In the genomic region with DNA sequence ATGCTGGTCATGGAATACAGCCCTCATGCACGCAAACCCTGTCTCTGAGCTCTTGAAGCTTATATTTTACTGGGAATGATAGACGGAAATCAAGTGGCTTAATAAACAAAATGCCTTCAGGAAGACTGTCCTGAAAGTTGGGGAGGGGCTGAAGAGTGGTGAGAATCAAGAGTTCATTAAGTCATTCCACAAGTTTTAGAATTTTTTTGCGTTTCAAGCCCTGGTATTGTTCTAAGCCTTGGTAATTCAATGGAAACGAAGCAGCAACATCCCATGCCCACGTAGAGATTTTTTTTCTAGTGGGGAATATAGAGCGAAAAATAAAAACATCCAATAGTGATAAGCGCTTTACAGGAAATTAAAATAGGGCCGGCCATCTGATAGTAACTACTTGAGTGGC, we compare ENCODE assay signal across 8 cellular contexts. TPM values are rescaled to one million over a fixed set of nuclear protein-coding genes. Genes with fewer than 3 reads are reported as not detected.
DNase-seq lines count a peak whose midpoint lies in the region; ATAC-seq and TF ChIP-seq lines count a peak whose summit lies in the region.

No MANE protein-coding gene starts in this region.

- peak overlapping the region; percentile 91 for H3K4me3 ChIP-seq in HAP-1
- peak overlapping the region; percentile 84; the same call in 1 of the 2 replicates for H3K4me3 ChIP-seq in iPS DF 6.9 (ENCODE audit: low read length)

- H3K4me1 Mint-ChIP-seq in activated CD8-positive, alpha-beta T cell treated with anti-CD3 and anti-CD28 coated beads for 36 hours (ENCODE audit: low read depth): peaks cover 25% of the 10 kb centered on the region
- H3K4me1 Mint-ChIP-seq in stimulated activated effector memory CD8-positive, alpha-beta T cell treated with anti-CD3 and anti-CD28 coated beads, Interleukin-12 subunit alpha, Interleukin-12 subunit beta, amount 100 ng/mL, for 72 hours: peaks cover 44% of the 10 kb centered on the region

- CTCF ChIA-PET in activated CD8-positive, alpha-beta T cell treated with anti-CD3 and anti-CD28 coated beads for 36 hours (lab: Charles Lee): interaction anchor here (0.8 to 4.2 kb wide), 12 partner anchors 20 to 170 kb away, joined by 3 to 30 read pairs (median 4); a partner anchor contains a TSS

- no peaks in the 10 kb centered on the region for H3K27me3 Mint-ChIP-seq in activated CD8-positive, alpha-beta T cell treated with anti-CD3 and anti-CD28 coated beads for 36 hours

- H3K27ac Mint-ChIP-seq in activated CD8-positive, alpha-beta T cell treated with anti-CD3 and anti-CD28 coated beads for 36 hours: peak overlapping the region; percentile 100
- H3K27ac Mint-ChIP-seq in stimulated activated effector memory CD8-positive, alpha-beta T cell treated with anti-CD3 and anti-CD28 coated beads, Interleukin-12 subunit alpha, Interleukin-12 subunit beta, amount 100 ng/mL, for 72 hours: peak overlapping the region; percentile 98

- H3K4me3 Mint-ChIP-seq in activated CD8-positive, alpha-beta T cell treated with anti-CD3 and anti-CD28 coated beads for 36 hours: peak overlapping the region; percentile 99
- H3K4me3 Mint-ChIP-seq in stimulated activated effector memory CD8-positive, alpha-beta T cell treated with anti-CD3 and anti-CD28 coated beads, Interleukin-12 subunit alpha, Interleukin-12 subunit beta, amount 100 ng/mL, for 72 hours: peak overlapping the region; percentile 95

- POLR2A ChIA-PET in activated CD8-positive, alpha-beta T cell treated with anti-CD3 and anti-CD28 coated beads for 36 hours (lab: Charles Lee): interaction anchor here (0.7 to 9.6 kb wide), 26 partner anchors 10 to 175 kb away, joined by 3 to 232 read pairs (median 6); a partner anchor contains a TSS

- peaks cover 41% of the 10 kb centered on the region for H3K36me3 Mint-ChIP-seq in activated CD8-positive, alpha-beta T cell treated with anti-CD3 and anti-CD28 coated beads for 36 hours (ENCODE audit: low read depth)
- H3K36me3 Mint-ChIP-seq in stimulated activated effector memory CD8-positive, alpha-beta T cell treated with anti-CD3 and anti-CD28 coated beads, Interleukin-12 subunit alpha, Interleukin-12 subunit beta, amount 100 ng/mL, for 72 hours: peaks cover 66% of the 10 kb centered on the region

- H3K36me3 ChIP-seq in HAP-1 (replicated peaks): peaks cover 21% of the 10 kb centered on the region
- H3K36me3 ChIP-seq in iPS DF 6.9 (ENCODE audit: control insufficient read depth, insufficient read depth, low read length): peaks cover 3% of the 10 kb centered on the region; the same call in 1 of the 2 replicates

- peaks cover 6% of the 10 kb centered on the region for H3K4me1 ChIP-seq in HAP-1
- H3K4me1 ChIP-seq in iPS DF 6.9 (ENCODE audit: control insufficient read depth, insufficient read depth, low read length): peaks cover 4% of the 10 kb centered on the region; the same call in 1 of the 2 replicates

- H3K9me3 Mint-ChIP-seq in activated CD8-positive, alpha-beta T cell treated with anti-CD3 and anti-CD28 coated beads for 36 hours: no peaks in the 10 kb centered on the region
- H3K9me3 Mint-ChIP-seq in stimulated activated effector memory CD8-positive, alpha-beta T cell treated with anti-CD3 and anti-CD28 coated beads, Interleukin-12 subunit alpha, Interleukin-12 subunit beta, amount 100 ng/mL, for 72 hours: no peaks in the 10 kb centered on the region

- H3K9me3 ChIP-seq in HAP-1: no peaks in the 10 kb centered on the region
- H3K9me3 ChIP-seq in iPS DF 6.9 (ENCODE audit: control insufficient read depth, insufficient read depth, low read length): no peaks in the 10 kb centered on the region

- ATAC-seq in activated CD8-positive, alpha-beta T cell treated with anti-CD3 and anti-CD28 coated beads for 36 hours: no peak
- no peak for ATAC-seq in stimulated activated effector memory CD8-positive, alpha-beta T cell treated with anti-CD3 and anti-CD28 coated beads, Interleukin-12 subunit alpha, Interleukin-12 subunit beta, amount 100 ng/mL, for 72 hours
- ATAC-seq in HG03045 (IDR thresholded peaks at IDR 0.05; ENCODE audit: unreplicated experiment): no peak

- H3K27me3 ChIP-seq in HAP-1 (ENCODE audit: low read depth): no peaks in the 10 kb centered on the region
- H3K27me3 ChIP-seq in iPS DF 6.9 (ENCODE audit: control insufficient read depth, insufficient read depth, low read length): no peaks in the 10 kb centered on the region

- no peak overlapping the region for H3K27ac ChIP-seq in iPS DF 6.9 (ENCODE audit: low read length)

- intact Hi-C loops in activated CD8-positive, alpha-beta T cell treated with anti-CD3 and anti-CD28 coated beads for 36 hours (cut with micrococcal nuclease): loop anchor here (5.0 kb wide), 1 partner anchor 38 kb away; a partner anchor contains a TSS

- no peak for DNase-seq in HAP-1 (ENCODE audit: low spot score in 2 of 2)
- no peak for DNase-seq in activated CD8-positive, alpha-beta T cell treated with anti-CD3 and anti-CD28 coated beads for 36 hours
- no peak for DNase-seq in iPS DF 6.9 (ENCODE audit: low read depth, low spot score)
- DNase-seq in stimulated activated effector memory CD8-positive, alpha-beta T cell treated with anti-CD3 and anti-CD28 coated beads, Interleukin-12 subunit alpha, Interleukin-12 subunit beta, amount 100 ng/mL, for 72 hours (ENCODE audit: low spot score in 2 of 2): no peak
- no peak for DNase-seq in HK-2 (ENCODE audit: unreplicated experiment)
- no peak for DNase-seq in DMS114 treated with DMSO at 0.1 percent for 48 hours (lab: John Stamatoyannopoulos, UW; ENCODE audit: unreplicated experiment)
- no peak for DNase-seq in HuH-7 (ENCODE audit: low spot score)

- no peak for TF ChIP-seq CTCF in activated CD8-positive, alpha-beta T cell treated with anti-CD3 and anti-CD28 coated beads for 36 hours (IDR thresholded peaks at IDR 0.05)

- no CpG with 5 or more reads among the region's 8 CpGs for WGBS in iPS DF 6.9 (ENCODE audit: insufficient coverage, insufficient read length)

- in situ Hi-C loops in HAP-1 (cut with MboI; ENCODE audit: low sequenced_read_pairs): no loop called here

RNA-seq across cellular contexts. Expression of a gene that starts 0.5 kb away (rescaled TPM):
- total RNA-seq in activated CD8-positive, alpha-beta T cell treated with anti-CD3 and anti-CD28 coated beads for 36 hours: 100 to 1,000 TPM; 152 to 157 TPM

RNA-seq across cellular contexts. Expression of a gene that starts 1.8 kb away (rescaled TPM):
- total RNA-seq in activated CD8-positive, alpha-beta T cell treated with anti-CD3 and anti-CD28 coated beads for 36 hours: 10 to 100 TPM; 53.0 to 60.3 TPM

RNA-seq across cellular contexts. Expression of a gene that starts 38.8 kb away (rescaled TPM):
- 10 to 100 TPM; 44.1 to 47.8 TPM for total RNA-seq in activated CD8-positive, alpha-beta T cell treated with anti-CD3 and anti-CD28 coated beads for 36 hours

RNA-seq across cellular contexts. Expression of a gene that starts 39.2 kb away (rescaled TPM):
- 100 to 1,000 TPM; 170 to 174 TPM for total RNA-seq in activated CD8-positive, alpha-beta T cell treated with anti-CD3 and anti-CD28 coated beads for 36 hours

RNA-seq across cellular contexts. Expression of a gene that starts 45.6 kb away (rescaled TPM):
- total RNA-seq in activated CD8-positive, alpha-beta T cell treated with anti-CD3 and anti-CD28 coated beads for 36 hours: 1 to 10 TPM; 2.1 to 3.0 TPM
